11 cellular contexts compared by ENCODE assay signal in genomic region chr10:26457088-26457487, GRCh38. TPM values are rescaled to one million over a fixed set of nuclear protein-coding genes. Genes with fewer than 3 reads are reported as not detected.
A peak's percentile ranks its signal among the peaks of the same experiment; 100 is the strongest.
DNase-seq lines count a peak whose midpoint lies in the region; ATAC-seq and TF ChIP-seq lines count a peak whose summit lies in the region.
"Had no signal": no experiment of that assay in that cellular context is flagged by ENCODE, and none has a peak within 500 bp of the region (broad histone marks: within the 10 kb centered on the region; RNA-seq: fewer than 3 reads in every experiment).

No MANE protein-coding gene starts in this region.

- ATAC-seq in GM19397 (IDR thresholded peaks at IDR 0.05; ENCODE audit: unreplicated experiment) = peak; percentile 92
- ATAC-seq in HG03045 (IDR thresholded peaks at IDR 0.05; ENCODE audit: unreplicated experiment) = peak; percentile 92
- no peak for ATAC-seq in activated CD8-positive, alpha-beta T cell treated with anti-CD3 and anti-CD28 coated beads for 36 hours
- ATAC-seq in heart right ventricle = no peak

- no peaks in the 10 kb centered on the region for H3K9me3 ChIP-seq in tibial artery
- no peaks in the 10 kb centered on the region for H3K9me3 ChIP-seq in heart right ventricle

- peaks cover 56% of the 10 kb centered on the region for H3K36me3 Mint-ChIP-seq in activated CD8-positive, alpha-beta T cell treated with anti-CD3 and anti-CD28 coated beads for 36 hours (ENCODE audit: low read depth)

- H3K27ac Mint-ChIP-seq in activated CD8-positive, alpha-beta T cell treated with anti-CD3 and anti-CD28 coated beads for 36 hours = peak overlapping the region; percentile 43

- H3K4me3 Mint-ChIP-seq in activated CD8-positive, alpha-beta T cell treated with anti-CD3 and anti-CD28 coated beads for 36 hours = no peak overlapping the region

- WGBS in heart right ventricle, 2 donors = 81 to 87% methylated on average over 5 of the region's 5 CpGs

- H3K4me1 ChIP-seq in tibial artery (no peaks in the 10 kb centered on the region), heart right ventricle (peaks cover 0 to 29% (median 0%) of the 10 kb centered on the region in 9 donors)

- H3K27me3 ChIP-seq in tibial artery (no peaks in the 10 kb centered on the region), heart right ventricle (no peaks in the 10 kb centered on the region)

- no peaks in the 10 kb centered on the region for H3K36me3 ChIP-seq in tibial artery
- peaks cover 0 to 3% (median 0%) of the 10 kb centered on the region in 9 donors for H3K36me3 ChIP-seq in heart right ventricle

- POLR2A ChIA-PET in activated CD8-positive, alpha-beta T cell treated with anti-CD3 and anti-CD28 coated beads for 36 hours (lab: Charles Lee) = interaction anchor here (1.2 kb wide), 1 partner anchor 9 kb away, joined by 4 read pairs; no protein-coding TSS in a partner anchor

- H3K27ac ChIP-seq in tibial artery = no peak overlapping the region
- H3K27ac ChIP-seq in heart right ventricle = no peak overlapping the region

- peaks cover 7% of the 10 kb centered on the region for H3K9me3 Mint-ChIP-seq in activated CD8-positive, alpha-beta T cell treated with anti-CD3 and anti-CD28 coated beads for 36 hours

- intact Hi-C loops in activated CD8-positive, alpha-beta T cell treated with anti-CD3 and anti-CD28 coated beads for 36 hours (cut with micrococcal nuclease) = no loop called here
- intact Hi-C loops in tibial artery (cut with DNase I; ENCODE audit: low total_unique reads) = no loop called here
- intact Hi-C loops in heart right ventricle (cut with DNase I) = no loop called here

- H3K4me3 ChIP-seq in GM08714 (ENCODE audit: low read length) (peak overlapping the region; percentile 31; the same call in 1 of the 2 replicates), tibial artery (no peak overlapping the region), heart right ventricle (no peak overlapping the region)

- peaks cover 75% of the 10 kb centered on the region for H3K4me1 Mint-ChIP-seq in activated CD8-positive, alpha-beta T cell treated with anti-CD3 and anti-CD28 coated beads for 36 hours (ENCODE audit: low read depth)

- CTCF ChIA-PET in activated CD8-positive, alpha-beta T cell treated with anti-CD3 and anti-CD28 coated beads for 36 hours (lab: Charles Lee) = interaction anchor here (1.0 to 1.3 kb wide), 2 partner anchors 9 to 19 kb away, joined by 3 to 4 read pairs; no protein-coding TSS in a partner anchor

- no peak for DNase-seq in activated CD8-positive, alpha-beta T cell treated with anti-CD3 and anti-CD28 coated beads for 36 hours
- no peak for DNase-seq in tibial artery
- DNase-seq in NCI-H146 (lab: John Stamatoyannopoulos, UW) = no peak
- DNase-seq in NCI-H226 = no peak
- DNase-seq in heart right ventricle = no peak
- DNase-seq: activated T-cell treated with anti-CD3 and anti-CD28 coated beads, Interleukin-2, amount 50 U/mL, for 1 hour; IMR-90 had no signal

- no peaks in the 10 kb centered on the region for H3K27me3 Mint-ChIP-seq in activated CD8-positive, alpha-beta T cell treated with anti-CD3 and anti-CD28 coated beads for 36 hours

- no peak for TF ChIP-seq CTCF in activated CD8-positive, alpha-beta T cell treated with anti-CD3 and anti-CD28 coated beads for 36 hours (IDR thresholded peaks at IDR 0.05)
- TF ChIP-seq CTCF in tibial artery (IDR thresholded peaks at IDR 0.05) = no peak
- TF ChIP-seq CTCF in heart right ventricle (IDR thresholded peaks at IDR 0.05) = no peak

RNA-seq across cellular contexts. Expression of gene APBB1IP, which starts 18.9 kb away (rescaled TPM):
- total RNA-seq in activated CD8-positive, alpha-beta T cell treated with anti-CD3 and anti-CD28 coated beads for 36 hours = 10 to 100 TPM; 61.9 to 64.8 TPM
- 10 to 100 TPM in 1 of 10 donors, 1 to 10 TPM in 7, under 1 TPM in 2; 0.81 to 11.9 (median 2.0) TPM for total RNA-seq in heart right ventricle
- polyA plus RNA-seq in heart right ventricle = 1 to 10 TPM; 1.2 to 1.7 TPM
- total RNA-seq: Daoy, IMR-90 had no signal
- polyA plus RNA-seq: IMR-90 had no signal

Comparison
In these comparisons a context has a peak if more than half of its experiments do, and no peak if none do; other contexts are left out.
1. ATAC-seq: peak in GM19397 (single experiment) and HG03045 (single experiment); none in activated CD8-positive, alpha-beta T cell treated with anti-CD3 and anti-CD28 coated beads for 36 hours (single experiment) and heart right ventricle (0 of 8).
2. RNA of gene APBB1IP, which starts 18.9 kb away (total RNA-seq): 61.9 to 64.8 TPM in activated CD8-positive, alpha-beta T cell treated with anti-CD3 and anti-CD28 coated beads for 36 hours; 0.81 to 11.9 TPM in heart right ventricle; every median in the first group is over 4 times any median in the second.